Comparison of ENCODE assay signal across 8 cellular contexts in the genomic region with DNA sequence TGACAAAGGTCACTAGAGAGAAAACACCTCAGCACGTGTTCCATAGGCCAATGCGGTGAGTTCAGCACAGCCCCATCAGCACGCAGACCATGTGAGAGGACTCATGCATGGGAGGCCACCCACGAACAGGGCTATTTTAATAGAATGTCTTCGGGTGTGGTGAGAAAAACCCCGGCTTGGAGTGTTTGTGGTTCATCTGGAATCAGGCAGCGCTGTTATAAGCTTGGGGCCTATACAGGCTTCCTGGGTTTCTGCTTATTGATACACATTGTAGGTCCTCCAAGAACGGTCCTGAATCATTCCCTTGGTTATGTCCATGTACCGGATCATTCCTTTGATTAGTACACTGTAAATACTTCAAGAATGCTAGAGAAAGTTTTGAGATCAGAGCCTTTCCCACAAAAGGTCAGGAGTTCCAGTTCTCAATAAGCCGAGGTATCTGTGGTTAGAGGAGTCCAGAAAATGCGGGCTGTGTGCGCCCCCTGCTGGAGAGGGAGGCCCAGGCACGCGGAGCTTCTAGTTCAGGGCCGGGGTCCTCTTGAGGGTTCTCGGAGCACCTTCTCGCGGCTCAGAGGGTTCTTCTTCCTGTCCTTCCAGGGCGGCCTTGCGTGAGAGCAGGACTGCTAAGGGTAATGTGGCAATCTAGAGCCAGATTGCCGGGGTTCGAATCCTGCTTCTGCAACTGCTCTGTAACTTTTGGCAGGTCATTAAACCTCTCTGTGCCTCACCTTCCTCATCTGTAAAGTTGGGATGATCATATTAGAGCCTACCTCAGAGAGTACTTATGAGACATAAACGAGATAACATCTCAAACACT. TPM values are rescaled to one million over a fixed set of nuclear protein-coding genes. Genes with fewer than 3 reads are reported as not detected.
A peak's percentile ranks its signal among the peaks of the same experiment; 100 is the strongest.
DNase-seq lines count a peak whose midpoint lies in the region; ATAC-seq and TF ChIP-seq lines count a peak whose summit lies in the region.

No MANE protein-coding gene starts in this region.

- intact Hi-C loops in colonic mucosa (cut with DNase I), result loop anchor here (2.0 kb wide), 3 partner anchors 412 to 670 kb away; no protein-coding TSS in a partner anchor

- TF ChIP-seq RAD21 in liver (IDR thresholded peaks at IDR 0.05), result peak; percentile 98 to 99

- H3K9ac ChIP-seq in colonic mucosa (ENCODE audit: low read depth in 2 of 2, low read length in 2 of 2), result peak overlapping the region in 1 of 2 donors; percentile 16
- no peak overlapping the region for H3K9ac ChIP-seq in liver (ENCODE audit: low read depth in 1 of 2, low read length in 2 of 2)

- H3K4me1 ChIP-seq in colonic mucosa (peaks cover 6% of the 10 kb centered on the region), liver (ENCODE audit: control insufficient read depth in 4 of 4, insufficient read depth in 4 of 4, low read length in 3 of 4) (peaks cover 0 to 7% (median 4%) of the 10 kb centered on the region in 4 donors)

- H3K9me3 ChIP-seq in colonic mucosa, result no peaks in the 10 kb centered on the region
- H3K9me3 ChIP-seq in liver (ENCODE audit: control insufficient read depth in 4 of 4, low read length in 3 of 4), result no peaks in the 10 kb centered on the region

- peak; percentile 79 for DNase-seq in AG08396 (ENCODE audit: low spot score)
- peak; percentile 2 for DNase-seq in NCI-H2107 (lab: John Stamatoyannopoulos, UW)
- peak; percentile 74 to 82 for DNase-seq in activated CD4-positive, alpha-beta T cell treated with anti-CD3 and anti-CD28 coated beads for 4 hours
- DNase-seq in colonic mucosa, result peak; percentile 93
- peak; percentile 70 to 80 (median 71) for DNase-seq in stimulated activated CD4-positive, alpha-beta T cell treated with anti-CD3 and anti-CD28 coated beads, TNF-alpha, amount 100 ng/mL, for 4 hours (ENCODE audit: low read depth in 3 of 3)

- H3K27ac ChIP-seq in colonic mucosa (peak overlapping the region; percentile 37), liver (ENCODE audit: low read depth in 1 of 2, low read length in 2 of 2) (no peak overlapping the region)

- H3K36me3 ChIP-seq in colonic mucosa (no peaks in the 10 kb centered on the region), liver (ENCODE audit: control insufficient read depth in 4 of 4, insufficient read depth in 3 of 4, low read depth in 1 of 4, low read length in 3 of 4) (no peaks in the 10 kb centered on the region)

- ATAC-seq in GM18520 (IDR thresholded peaks at IDR 0.05; ENCODE audit: unreplicated experiment) (peak; percentile 85), HG03039 (IDR thresholded peaks at IDR 0.05; ENCODE audit: unreplicated experiment) (peak; percentile 91)

- H3K4me3 ChIP-seq in colonic mucosa (no peak overlapping the region), liver (ENCODE audit: low read depth in 1 of 3, low read length in 3 of 3) (no peak overlapping the region)

- TF ChIP-seq CTCF in colonic mucosa (IDR thresholded peaks at IDR 0.05) (peak; percentile 94), liver (IDR thresholded peaks at IDR 0.05; ENCODE audit: low read depth, low read length, missing input control) (peak; percentile 91)

- H3K27me3 ChIP-seq in colonic mucosa (no peaks in the 10 kb centered on the region), liver (ENCODE audit: control insufficient read depth in 4 of 4, insufficient read depth in 4 of 4, low read length in 3 of 4) (no peaks in the 10 kb centered on the region)

- WGBS in liver, result 35% methylated on average over 23 of the region's 23 CpGs

TF ChIP-seq in liver, 16 proteins besides CTCF, POLR2A, EP300 and RAD21:
- TF ChIP-seq NR2F2 (IDR thresholded peaks at IDR 0.05) (peak; percentile 52), SP1 (IDR thresholded peaks at IDR 0.05) (no peak)
- TF ChIP-seq, protein P1, sequence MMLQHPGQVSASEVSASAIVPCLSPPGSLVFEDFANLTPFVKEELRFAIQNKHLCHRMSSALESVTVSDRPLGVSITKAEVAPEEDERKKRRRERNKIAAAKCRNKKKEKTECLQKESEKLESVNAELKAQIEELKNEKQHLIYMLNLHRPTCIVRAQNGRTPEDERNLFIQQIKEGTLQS (IDR thresholded peaks at IDR 0.05), result no peak
TF ChIP-seq in liver: peak in this region for 1.

RNA-seq across cellular contexts. Expression of a gene that starts 51.8 kb away (rescaled TPM):
- under 1 TPM; 0.20 to 0.24 TPM for total RNA-seq in colonic mucosa
- 1 to 10 TPM in 1 of 2 donors, under 1 TPM in 1; 0.17 to 1.9 TPM for total RNA-seq in liver
- polyA plus RNA-seq in liver, result under 1 TPM; 0.02 to 0.06 TPM

Comparison
In these comparisons a context has a peak if more than half of its experiments do, and no peak if none do; other contexts are left out.
1. DNase-seq: peak in every context shown above with its lines; median percentile 93 in colonic mucosa; 79 in AG08396; 78 in activated CD4-positive, alpha-beta T cell treated with anti-CD3 and anti-CD28 coated beads for 4 hours; 71 in stimulated activated CD4-positive, alpha-beta T cell treated with anti-CD3 and anti-CD28 coated beads, TNF-alpha, amount 100 ng/mL, for 4 hours; 2 in NCI-H2107.